In genomic region chr5:36777105-36777757, GRCh38 we compare ENCODE assay signal across 8 cellular contexts.
A peak's percentile ranks its signal among the peaks of the same experiment; 100 is the strongest.
DNase-seq lines count a peak whose midpoint lies in the region; ATAC-seq, FAIRE-seq and TF ChIP-seq lines count a peak whose summit lies in the region.

No MANE protein-coding gene starts in this region.

- H3K4me3 ChIP-seq in NB4 (ENCODE audit: low read depth, low read length): no peak overlapping the region

- FAIRE-seq in D721Med (lab: Jason Lieb, UNC): peak; percentile 11

- ATAC-seq in activated T-cell treated with anti-CD3 and anti-CD28 coated beads, Interleukin-2, amount 50 U/mL, for 4 hours: no peak
- ATAC-seq in HG02588 (IDR thresholded peaks at IDR 0.05; ENCODE audit: unreplicated experiment): no peak

- H3K36me3 Mint-ChIP-seq in activated T-cell treated with anti-CD3 and anti-CD28 coated beads, Interleukin-2, amount 50 U/mL, for 4 hours (ENCODE audit: insufficient read depth): no peaks in the 10 kb centered on the region

- no peak overlapping the region for H3K4me3 Mint-ChIP-seq in activated T-cell treated with anti-CD3 and anti-CD28 coated beads, Interleukin-2, amount 50 U/mL, for 4 hours

- no peak for TF ChIP-seq POLR2A in NB4 (IDR thresholded peaks at IDR 0.05; ENCODE audit: extremely low read depth, insufficient read length)

- TF ChIP-seq CTCF in D721Med (IDR thresholded peaks at IDR 0.05; ENCODE audit: insufficient read depth, missing control alignments) (peak; percentile 37), NB4 (IDR thresholded peaks at IDR 0.05; ENCODE audit: low read depth, low read length) (peak; percentile 17)

- H3K4me1 Mint-ChIP-seq in activated T-cell treated with anti-CD3 and anti-CD28 coated beads, Interleukin-2, amount 50 U/mL, for 4 hours (ENCODE audit: low read depth): no peaks in the 10 kb centered on the region

- peaks cover 6% of the 10 kb centered on the region for H3K27me3 Mint-ChIP-seq in activated T-cell treated with anti-CD3 and anti-CD28 coated beads, Interleukin-2, amount 50 U/mL, for 4 hours (ENCODE audit: low read depth)

- H3K9me3 Mint-ChIP-seq in activated T-cell treated with anti-CD3 and anti-CD28 coated beads, Interleukin-2, amount 50 U/mL, for 4 hours: no peaks in the 10 kb centered on the region

- DNase-seq in D721Med (ENCODE audit: insufficient read length, low spot score): no peak
- DNase-seq in NB4 (ENCODE audit: low read depth): peak; percentile 17
- DNase-seq in cerebellum (ENCODE audit: low spot score): peak; percentile 1
- peak; percentile 50 for DNase-seq in medulla oblongata (ENCODE audit: extremely low spot score)
- no peak for DNase-seq in activated T-cell treated with anti-CD3 and anti-CD28 coated beads, Interleukin-2, amount 50 U/mL, for 4 hours
- no peak for DNase-seq in middle frontal gyrus (ENCODE audit: extremely low spot score, low spot score)
- no peak for DNase-seq in GF-D8 (lab: John Stamatoyannopoulos, UW)

Comparison
In these comparisons a context has a peak if more than half of its experiments do, and no peak if none do; other contexts are left out.
1. DNase-seq: peak in NB4 (single experiment), cerebellum (single experiment) and medulla oblongata (single experiment); none in D721Med (single experiment), activated T-cell treated with anti-CD3 and anti-CD28 coated beads, Interleukin-2, amount 50 U/mL, for 4 hours (single experiment), middle frontal gyrus (single experiment) and GF-D8 (single experiment).